ENCODE assay signal across 16 cellular contexts in the genomic region with DNA sequence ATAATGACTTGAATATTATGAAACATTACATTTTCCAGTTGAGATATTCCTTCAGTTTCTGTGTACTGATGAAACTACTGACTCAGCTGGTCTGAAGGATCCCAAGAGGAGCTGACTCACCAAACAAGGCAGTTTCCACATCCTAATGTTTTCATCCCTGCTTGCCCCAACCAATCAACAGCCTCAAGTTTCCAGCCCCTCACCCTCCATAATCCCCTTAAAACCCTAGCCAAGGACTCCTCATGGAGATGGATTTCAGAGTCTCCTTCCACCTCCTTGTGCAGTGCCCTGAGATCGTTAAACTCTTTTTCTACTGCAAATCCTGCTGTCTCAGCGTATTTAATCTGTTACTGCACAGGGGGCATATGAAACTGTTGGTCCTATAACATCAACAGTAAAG.
DNase-seq lines count a peak whose midpoint lies in the region; ATAC-seq, FAIRE-seq and TF ChIP-seq lines count a peak whose summit lies in the region.
"Had no signal": no experiment of that assay in that cellular context is flagged by ENCODE, and none has a peak within 500 bp of the region (broad histone marks: within the 10 kb centered on the region; RNA-seq: fewer than 3 reads in every experiment).

No MANE protein-coding gene starts in this region.

- H3K27ac Mint-ChIP-seq in HFFc6 (peak overlapping the region; percentile 45), astrocyte (ENCODE audit: unreplicated experiment) (peak overlapping the region; percentile 80)
- H3K27ac Mint-ChIP-seq: CD4-positive, CD25-positive, alpha-beta regulatory T cell had no signal

- H3K4me1 ChIP-seq in A673 (ENCODE audit: insufficient read depth, low read length, poor library complexity, severe bottlenecking), result no peaks in the 10 kb centered on the region
- peaks cover 12% of the 10 kb centered on the region for H3K4me1 ChIP-seq in astrocyte (ENCODE audit: insufficient read depth, low read length)
- H3K4me1 ChIP-seq: testis had no signal

- H3K79me2 ChIP-seq in astrocyte (ENCODE audit: insufficient read depth, low read length), result no peaks in the 10 kb centered on the region

- CTCF ChIA-PET in A673 (lab: Charles Lee), result interaction anchor here (0.5 to 0.9 kb wide), 2 partner anchors 11 to 277 kb away, joined by 3 to 4 read pairs; no protein-coding TSS in a partner anchor

- H3K27ac ChIP-seq in A673 (ENCODE audit: low read depth, low read length, poor library complexity, severe bottlenecking) (no peak overlapping the region), astrocyte (ENCODE audit: low read depth, low read length) (no peak overlapping the region)
- H3K27ac ChIP-seq: SJCRH30, testis had no signal

- no peaks in the 10 kb centered on the region for H4K20me1 ChIP-seq in astrocyte (ENCODE audit: insufficient read depth, low read length)

- POLR2A ChIA-PET in A673 (lab: Charles Lee; ENCODE audit: low non-redundant PET), result interaction anchor here (0.7 kb wide), 1 partner anchor 221 kb away, joined by 3 read pairs; the partner anchor contains the start of gene HSD3B1

- peak; percentile 99 for FAIRE-seq in astrocyte (lab: Jason Lieb, UNC)
- FAIRE-seq: GM12891 had no signal

- no peaks in the 10 kb centered on the region for H3K9me3 ChIP-seq in A673 (ENCODE audit: low read depth, low read length, poor library complexity, severe bottlenecking)
- no peaks in the 10 kb centered on the region for H3K9me3 ChIP-seq in astrocyte (ENCODE audit: insufficient read depth, low read depth, low read length)
- H3K9me3 ChIP-seq: SJCRH30, testis had no signal

- H3K4me1 Mint-ChIP-seq in HFFc6 (ENCODE audit: low read depth) (peaks cover 31% of the 10 kb centered on the region), astrocyte (ENCODE audit: low read depth, unreplicated experiment) (peaks cover 14% of the 10 kb centered on the region)
- H3K4me1 Mint-ChIP-seq: CD4-positive, CD25-positive, alpha-beta regulatory T cell had no signal

- H3K36me3 Mint-ChIP-seq in HFFc6 (ENCODE audit: low read depth) (no peaks in the 10 kb centered on the region), astrocyte (ENCODE audit: low read depth, unreplicated experiment) (no peaks in the 10 kb centered on the region)
- H3K36me3 Mint-ChIP-seq: CD4-positive, CD25-positive, alpha-beta regulatory T cell had no signal

- TF ChIP-seq CTCF in A673 (conservative IDR thresholded peaks at IDR 0.05; ENCODE audit: low read depth, low read length), result no peak
- TF ChIP-seq CTCF in HFFc6 (IDR thresholded peaks at IDR 0.05), result no peak
- no peak for TF ChIP-seq CTCF in astrocyte (IDR thresholded peaks at IDR 0.05; ENCODE audit: insufficient read depth, low read depth, low read length)

- no peak overlapping the region for H2AFZ ChIP-seq in astrocyte (ENCODE audit: low read depth, low read length)

- H3K9me3 Mint-ChIP-seq in HFFc6 (no peaks in the 10 kb centered on the region), astrocyte (ENCODE audit: unreplicated experiment) (no peaks in the 10 kb centered on the region)
- H3K9me3 Mint-ChIP-seq: CD4-positive, CD25-positive, alpha-beta regulatory T cell had no signal

- H3K9ac ChIP-seq in astrocyte (ENCODE audit: low read length), result no peak overlapping the region

- intact Hi-C loops in A673 (cut with micrococcal nuclease; ENCODE audit: unreplicated experiment), result loop anchor here (10.0 kb wide), 1 partner anchor 389 kb away; no protein-coding TSS in a partner anchor

- no peak for ATAC-seq in HG03095 (IDR thresholded peaks at IDR 0.05; ENCODE audit: unreplicated experiment)

- H3K27me3 ChIP-seq in A673 (replicated peaks; ENCODE audit: insufficient read depth, low read depth, low read length, poor library complexity), result no peaks in the 10 kb centered on the region
- no peaks in the 10 kb centered on the region for H3K27me3 ChIP-seq in astrocyte (ENCODE audit: insufficient read depth, low read length)
- H3K27me3 ChIP-seq: SJCRH30, testis had no signal

- H3K4me3 Mint-ChIP-seq in HFFc6 (no peak overlapping the region), astrocyte (ENCODE audit: unreplicated experiment) (no peak overlapping the region)
- H3K4me3 Mint-ChIP-seq: CD4-positive, CD25-positive, alpha-beta regulatory T cell had no signal

- H3K36me3 ChIP-seq in A673 (ENCODE audit: insufficient read depth, low read length, poor library complexity, severe bottlenecking) (no peaks in the 10 kb centered on the region), astrocyte (ENCODE audit: insufficient read depth, low read length) (no peaks in the 10 kb centered on the region)
- H3K36me3 ChIP-seq: SJCRH30 had no signal

- DNase-seq in A673 (ENCODE audit: low spot score), result peak; percentile 58
- DNase-seq in HFFc6, result peak; percentile 60
- peak; percentile 63 for DNase-seq in astrocyte (ENCODE audit: low read depth)
- DNase-seq in iris pigment epithelial cell (ENCODE audit: low read depth), result peak; percentile 93
- DNase-seq in medulla oblongata (ENCODE audit: extremely low spot score), result no peak
- no peak for DNase-seq in NAMALWA (ENCODE audit: low spot score)
- no peak for DNase-seq in DMS 273 treated with DMSO at 0.1 percent for 48 hours (lab: John Stamatoyannopoulos, UW)
- DNase-seq: activated CD4-positive, alpha-beta T cell treated with anti-CD3 and anti-CD28 coated beads for 1 hour; activated effector memory CD4-positive, alpha-beta T cell treated with anti-CD3 and anti-CD28 coated beads, Interleukin-2, amount 50 U/mL, for 16 hours; CD4-positive, CD25-positive, alpha-beta regulatory T cell; islet precursor cell; NCI-H2171; testis had no signal

- no TSS peak for BruUV-seq in A673 (replicated peaks; lab: Mats Ljungman, UMichigan)

- peak overlapping the region; percentile 32 for H3K4me2 ChIP-seq in astrocyte (ENCODE audit: low read length)

- H3K27me3 Mint-ChIP-seq in HFFc6 (ENCODE audit: insufficient read depth) (peaks cover 2% of the 10 kb centered on the region; the same call in 1 of the 2 replicates), astrocyte (ENCODE audit: low read depth, unreplicated experiment) (no peaks in the 10 kb centered on the region)

- H3K4me3 ChIP-seq in A673 (ENCODE audit: low read depth, low read length, poor library complexity, severe bottlenecking) (no peak overlapping the region), astrocyte (ENCODE audit: insufficient read depth, low read depth, low read length) (no peak overlapping the region)
- H3K4me3 ChIP-seq: SJCRH30, testis had no signal

Comparison
In these comparisons a context has a peak if more than half of its experiments do, and no peak if none do; other contexts are left out.
1. DNase-seq: peak in A673 (single experiment), HFFc6 (single experiment), astrocyte (single experiment) and iris pigment epithelial cell (single experiment); none in medulla oblongata (single experiment), NAMALWA (single experiment) and DMS 273 treated with DMSO at 0.1 percent for 48 hours (single experiment).